In genomic region chr2:152693033-152693432, GRCh38 we compare ENCODE assay signal across 11 cellular contexts. TPM values are rescaled to one million over a fixed set of nuclear protein-coding genes. Genes with fewer than 3 reads are reported as not detected.
DNase-seq lines count a peak whose midpoint lies in the region; ATAC-seq and TF ChIP-seq lines count a peak whose summit lies in the region.
"Had no signal": no experiment of that assay in that cellular context is flagged by ENCODE, and none has a peak within 500 bp of the region (broad histone marks: within the 10 kb centered on the region; RNA-seq: fewer than 3 reads in every experiment).

No MANE protein-coding gene starts in this region.

- H3K4me3 Mint-ChIP-seq in glutamatergic neuron (ENCODE audit: unreplicated experiment), result no peak overlapping the region
- H3K4me3 Mint-ChIP-seq: GM23338 had no signal

- DNase-seq in GM12864 (ENCODE audit: low read depth) (peak; percentile 53), GM19240 (ENCODE audit: insufficient read length, low spot score) (peak; percentile 1), epidermal melanocyte (ENCODE audit: insufficient read length, low spot score) (no peak), Ammon's horn (ENCODE audit: low spot score) (no peak), glutamatergic neuron (no peak)
- DNase-seq in stimulated activated CD4-positive, alpha-beta T cell treated with anti-CD3 and anti-CD28 coated beads, Interleukin-4, amount 100 ng/mL, for 1 hour, result no peak
- DNase-seq: heart left ventricle, NCI-H1048 had no signal

- no peaks in the 10 kb centered on the region for H3K9me3 Mint-ChIP-seq in glutamatergic neuron (ENCODE audit: unreplicated experiment)
- H3K9me3 Mint-ChIP-seq: GM23338 had no signal

- H3K27me3 Mint-ChIP-seq in glutamatergic neuron (ENCODE audit: unreplicated experiment), result no peaks in the 10 kb centered on the region

- H3K27ac Mint-ChIP-seq in glutamatergic neuron (ENCODE audit: unreplicated experiment), result no peak overlapping the region
- H3K27ac Mint-ChIP-seq: GM23338 had no signal

- H3K4me1 Mint-ChIP-seq in glutamatergic neuron (ENCODE audit: low read depth, unreplicated experiment), result no peaks in the 10 kb centered on the region

- TF ChIP-seq CTCF in GM12864 (IDR thresholded peaks at IDR 0.05; ENCODE audit: low read depth, low read length, missing control alignments), result no peak
- TF ChIP-seq CTCF in glutamatergic neuron (IDR thresholded peaks at IDR 0.05; ENCODE audit: partially characterized antibody, unreplicated experiment), result no peak

- ATAC-seq in HG02798 (IDR thresholded peaks at IDR 0.05; ENCODE audit: poor library complexity, unreplicated experiment), result peak; percentile 86
- ATAC-seq in HG03571 (IDR thresholded peaks at IDR 0.05; ENCODE audit: unreplicated experiment), result peak; percentile 86
- ATAC-seq: GM23338, heart left ventricle had no signal

- no peaks in the 10 kb centered on the region for H3K36me3 Mint-ChIP-seq in glutamatergic neuron (ENCODE audit: unreplicated experiment)

- no peak overlapping the region for H3K4me3 ChIP-seq in GM12864 (ENCODE audit: low read depth, low read length)
- H3K4me3 ChIP-seq: GM23338 had no signal

RNA-seq across cellular contexts. Expression of gene PRPF40A, which starts 24.2 kb away (rescaled TPM):
- total RNA-seq in glutamatergic neuron (ENCODE audit: unreplicated experiment), result 144 TPM

RNA-seq across cellular contexts. Expression of gene ARL6IP6, which starts 25.4 kb away (rescaled TPM):
- 26.4 TPM for total RNA-seq in glutamatergic neuron (ENCODE audit: unreplicated experiment)

Comparison
In these comparisons a context has a peak if more than half of its experiments do, and no peak if none do; other contexts are left out.
1. DNase-seq: peak in GM12864 (single experiment) and GM19240 (single experiment); none in epidermal melanocyte (single experiment), Ammon's horn (single experiment), stimulated activated CD4-positive, alpha-beta T cell treated with anti-CD3 and anti-CD28 coated beads, Interleukin-4, amount 100 ng/mL, for 1 hour (single experiment) and glutamatergic neuron (single experiment).